Comparison of ENCODE assay signal across 12 cellular contexts in genomic region chr9:76761448-76761847, GRCh38. TPM values are rescaled to one million over a fixed set of nuclear protein-coding genes. Genes with fewer than 3 reads are reported as not detected.
A peak's percentile ranks its signal among the peaks of the same experiment; 100 is the strongest.
DNase-seq lines count a peak whose midpoint lies in the region; ATAC-seq, FAIRE-seq and TF ChIP-seq lines count a peak whose summit lies in the region.
"Had no signal": no experiment of that assay in that cellular context is flagged by ENCODE, and none has a peak within 500 bp of the region (broad histone marks: within the 10 kb centered on the region; RNA-seq: fewer than 3 reads in every experiment).

No MANE protein-coding gene starts in this region.

- H3K9me3 ChIP-seq in adipocyte (ENCODE audit: control insufficient read depth, low read length) (no peaks in the 10 kb centered on the region), neuronal stem cell (replicated peaks in 1 of 2; ENCODE audit: control insufficient read depth in 2 of 2, insufficient read depth in 1 of 2, low read depth in 1 of 2, low read length in 2 of 2) (no peaks in the 10 kb centered on the region)

- H2AFZ ChIP-seq in neuronal stem cell (ENCODE audit: low read length) = no peak overlapping the region
- H2AFZ ChIP-seq: parathyroid adenoma had no signal

- FAIRE-seq in A204.1 (lab: Jason Lieb, UNC) (peak; percentile 98), H54 (lab: Jason Lieb, UNC) (no peak)

- H3K9ac ChIP-seq in adipocyte (ENCODE audit: low read length) = peak overlapping the region; percentile 48
- H3K9ac ChIP-seq in neuronal stem cell (ENCODE audit: low read depth, low read length, poor library complexity) = no peak overlapping the region
- H3K9ac ChIP-seq: parathyroid adenoma had no signal

- no peak for TF ChIP-seq CTCF in GM20000 (IDR thresholded peaks at IDR 0.05; ENCODE audit: extremely low read depth, missing control alignments)

- no peak overlapping the region for H2BK15ac ChIP-seq in neuronal stem cell (ENCODE audit: low read length)

- WGBS in neuronal stem cell (ENCODE audit: extremely low coverage in 2 of 2, insufficient read length in 2 of 2, insufficient replicate concordance in 1 of 2), 2 donors = no CpG with 5 or more reads among the region's 1 CpG

- no peak overlapping the region for H3K18ac ChIP-seq in neuronal stem cell (ENCODE audit: low read length)

- no peaks in the 10 kb centered on the region for H3K79me1 ChIP-seq in neuronal stem cell (ENCODE audit: low read depth, low read length)

- peak; percentile 12 for DNase-seq in H54 (ENCODE audit: insufficient read length, low spot score)
- peak; percentile 67 for DNase-seq in adipocyte (ENCODE audit: low read depth)
- DNase-seq in iris pigment epithelial cell (ENCODE audit: low read depth) = peak; percentile 10
- DNase-seq in NCI-H2029 treated with DMSO at 0.1 percent for 48 hours (lab: John Stamatoyannopoulos, UW) = no peak
- DNase-seq in neuronal stem cell (ENCODE audit: low spot score) = no peak
- no peak for DNase-seq in GM20000 (ENCODE audit: low spot score)
- DNase-seq: activated naive CD4-positive, alpha-beta T cell; CD8-positive, alpha-beta memory T cell; NCI-H1930 had no signal

- no peak for TF ChIP-seq POLR2A in H54 (IDR thresholded peaks at IDR 0.05; ENCODE audit: low read depth, low read length)

- no peak overlapping the region for H4K8ac ChIP-seq in neuronal stem cell (ENCODE audit: low read depth, low read length)

- H2AK5ac ChIP-seq in neuronal stem cell (ENCODE audit: low read depth, low read length) = no peak overlapping the region

- H2BK12ac ChIP-seq in neuronal stem cell (ENCODE audit: low read length) = no peak overlapping the region

- H3K36me3 ChIP-seq in adipocyte (ENCODE audit: control insufficient read depth, insufficient read depth, low read length, severe bottlenecking) (peaks cover 20% of the 10 kb centered on the region), neuronal stem cell (replicated peaks in 1 of 2; ENCODE audit: control insufficient read depth in 2 of 2, insufficient read depth in 2 of 2, low read length in 2 of 2) (no peaks in the 10 kb centered on the region)

- H3K4me2 ChIP-seq in neuronal stem cell (ENCODE audit: insufficient read depth, low read length, poor library complexity, severe bottlenecking) = no peak overlapping the region

- no peak overlapping the region for H4K91ac ChIP-seq in neuronal stem cell (ENCODE audit: low read depth, low read length, poor library complexity)

- H3K4ac ChIP-seq in neuronal stem cell (ENCODE audit: low read length) = no peak overlapping the region

- H3K14ac ChIP-seq in neuronal stem cell (ENCODE audit: low read length) = no peak overlapping the region

- no peak overlapping the region for H3K4me3 ChIP-seq in adipocyte (ENCODE audit: low read length)
- H3K4me3 ChIP-seq in neuronal stem cell (ENCODE audit: low read length in 2 of 2) = no peak overlapping the region

- H3K4me1 ChIP-seq in adipocyte (ENCODE audit: control insufficient read depth, insufficient read depth, low read length) (peaks cover 14% of the 10 kb centered on the region), neuronal stem cell (ENCODE audit: control insufficient read depth in 2 of 2, insufficient read depth in 1 of 2, low read depth in 1 of 2, low read length in 2 of 2) (no peaks in the 10 kb centered on the region)
- H3K4me1 ChIP-seq: parathyroid adenoma had no signal

- H3K27ac ChIP-seq in neuronal stem cell (replicated peaks; ENCODE audit: low read length) = no peak overlapping the region
- H3K27ac ChIP-seq: parathyroid adenoma had no signal

- H2BK5ac ChIP-seq in neuronal stem cell (ENCODE audit: low read length) = no peak overlapping the region

- no peak overlapping the region for H3K23ac ChIP-seq in neuronal stem cell (ENCODE audit: low read depth, low read length, poor library complexity)

- H3K27me3 ChIP-seq in adipocyte (replicated peaks; ENCODE audit: control insufficient read depth, insufficient read depth, low read length) = no peaks in the 10 kb centered on the region
- H3K27me3 ChIP-seq in neuronal stem cell (ENCODE audit: control insufficient read depth in 3 of 3, insufficient read depth in 3 of 3, low read depth in 1 of 3, low read length in 3 of 3) = no peaks in the 10 kb centered on the region

- ATAC-seq in GM21619 (IDR thresholded peaks at IDR 0.05; ENCODE audit: unreplicated experiment) = no peak

- H2BK120ac ChIP-seq in neuronal stem cell (ENCODE audit: low read depth, low read length) = no peak overlapping the region

RNA-seq across cellular contexts. Expression of gene PCA3, which starts 2.8 kb away (rescaled TPM):
- polyA plus RNA-seq in neuronal stem cell (2013, experiment 1 of 2) = 0.04 TPM
- 0.07 TPM for polyA plus RNA-seq in neuronal stem cell (2013, experiment 2 of 2)
- polyA plus RNA-seq: CD8-positive, alpha-beta memory T cell had no signal

Comparison
In these comparisons a context has a peak if more than half of its experiments do, and no peak if none do; other contexts are left out.
1. DNase-seq: peak in H54 (single experiment), adipocyte (single experiment) and iris pigment epithelial cell (single experiment); none in NCI-H2029 treated with DMSO at 0.1 percent for 48 hours (single experiment), neuronal stem cell (single experiment) and GM20000 (single experiment).